In genomic region chr1:84936116-84936810, GRCh38 we compare ENCODE assay signal across 8 cellular contexts. TPM values are rescaled to one million over a fixed set of nuclear protein-coding genes. Genes with fewer than 3 reads are reported as not detected.
DNase-seq lines count a peak whose midpoint lies in the region; ATAC-seq and TF ChIP-seq lines count a peak whose summit lies in the region.

No MANE protein-coding gene starts in this region.

- H3K4me1 Mint-ChIP-seq in brain = peaks cover 9% of the 10 kb centered on the region

- in situ Hi-C loops in KBM-7 (cut with MboI; ENCODE audit: low pct_unique_long_range_greater_than_20kb, low sequenced_read_pairs) = loop anchor here (25.0 kb wide), 2 partner anchors 149 to 324 kb away; no protein-coding TSS in a partner anchor

- no CpG with 5 or more reads among the region's 5 CpGs for WGBS in iPS DF 6.9 (ENCODE audit: insufficient coverage, insufficient read length)

- H3K9me3 Mint-ChIP-seq in brain = no peaks in the 10 kb centered on the region

- no peaks in the 10 kb centered on the region for H3K9me3 ChIP-seq in iPS DF 6.9 (ENCODE audit: control insufficient read depth, insufficient read depth, low read length)

- peaks cover 13% of the 10 kb centered on the region for H3K27me3 Mint-ChIP-seq in brain

- TF ChIP-seq CTCF in AG10803 (conservative IDR thresholded peaks at IDR 0.05; ENCODE audit: low read length) (peak; percentile 96), GM06990 (IDR thresholded peaks at IDR 0.05; ENCODE audit: insufficient read depth, low read length, poor library complexity, severe bottlenecking) (peak; percentile 71), brain (conservative IDR thresholded peaks at IDR 0.05) (peak; percentile 84 to 93)

- H3K27me3 ChIP-seq in GM06990 (replicated peaks; ENCODE audit: control insufficient read depth, insufficient read depth, low read length) (no peaks in the 10 kb centered on the region), iPS DF 6.9 (ENCODE audit: control insufficient read depth, insufficient read depth, low read length) (no peaks in the 10 kb centered on the region)

- peaks cover 22% of the 10 kb centered on the region for H3K36me3 ChIP-seq in GM06990 (ENCODE audit: control insufficient read depth, insufficient read depth, low read length)
- H3K36me3 ChIP-seq in iPS DF 6.9 (ENCODE audit: control insufficient read depth, insufficient read depth, low read length) = no peaks in the 10 kb centered on the region

- DNase-seq in AG10803 (ENCODE audit: low read depth) (peak; percentile 69), GM06990 (ENCODE audit: extremely low read depth, insufficient read length) (no peak), KBM-7 (peak; percentile 53), OCI-M1 (lab: John Stamatoyannopoulos, UW) (peak; percentile 72), iPS DF 6.9 (ENCODE audit: low read depth, low spot score) (peak; percentile 27), smooth muscle cell of the brain vasculature (ENCODE audit: low read depth, low spot score) (peak; percentile 31)

- no peaks in the 10 kb centered on the region for H3K36me3 Mint-ChIP-seq in brain

- H3K4me3 ChIP-seq in AG10803 (ENCODE audit: low read length) (no peak overlapping the region), GM06990 (replicated peaks; ENCODE audit: low read depth, low read length) (no peak overlapping the region), iPS DF 6.9 (ENCODE audit: low read length) (no peak overlapping the region)

- no peaks in the 10 kb centered on the region for H3K4me1 ChIP-seq in iPS DF 6.9 (ENCODE audit: control insufficient read depth, insufficient read depth, low read length)

- peak overlapping the region in 3 of 5 experiments; percentile 1 to 64 (median 30) for H3K27ac Mint-ChIP-seq in brain

- ATAC-seq in GM21360 (IDR thresholded peaks at IDR 0.05; ENCODE audit: unreplicated experiment) = no peak

- no peak overlapping the region for H3K27ac ChIP-seq in iPS DF 6.9 (ENCODE audit: low read length)

- peak overlapping the region; percentile 18 to 68 (median 51) for H3K4me3 Mint-ChIP-seq in brain

RNA-seq across cellular contexts. Expression of gene LPAR3, which starts 43.3 kb away (rescaled TPM):
- polyA plus RNA-seq in brain (ENCODE audit: insufficient read depth, low read depth, low replicate concordance) = 0.83 TPM
